Comparison of ENCODE assay signal across 12 cellular contexts in the genomic region with DNA sequence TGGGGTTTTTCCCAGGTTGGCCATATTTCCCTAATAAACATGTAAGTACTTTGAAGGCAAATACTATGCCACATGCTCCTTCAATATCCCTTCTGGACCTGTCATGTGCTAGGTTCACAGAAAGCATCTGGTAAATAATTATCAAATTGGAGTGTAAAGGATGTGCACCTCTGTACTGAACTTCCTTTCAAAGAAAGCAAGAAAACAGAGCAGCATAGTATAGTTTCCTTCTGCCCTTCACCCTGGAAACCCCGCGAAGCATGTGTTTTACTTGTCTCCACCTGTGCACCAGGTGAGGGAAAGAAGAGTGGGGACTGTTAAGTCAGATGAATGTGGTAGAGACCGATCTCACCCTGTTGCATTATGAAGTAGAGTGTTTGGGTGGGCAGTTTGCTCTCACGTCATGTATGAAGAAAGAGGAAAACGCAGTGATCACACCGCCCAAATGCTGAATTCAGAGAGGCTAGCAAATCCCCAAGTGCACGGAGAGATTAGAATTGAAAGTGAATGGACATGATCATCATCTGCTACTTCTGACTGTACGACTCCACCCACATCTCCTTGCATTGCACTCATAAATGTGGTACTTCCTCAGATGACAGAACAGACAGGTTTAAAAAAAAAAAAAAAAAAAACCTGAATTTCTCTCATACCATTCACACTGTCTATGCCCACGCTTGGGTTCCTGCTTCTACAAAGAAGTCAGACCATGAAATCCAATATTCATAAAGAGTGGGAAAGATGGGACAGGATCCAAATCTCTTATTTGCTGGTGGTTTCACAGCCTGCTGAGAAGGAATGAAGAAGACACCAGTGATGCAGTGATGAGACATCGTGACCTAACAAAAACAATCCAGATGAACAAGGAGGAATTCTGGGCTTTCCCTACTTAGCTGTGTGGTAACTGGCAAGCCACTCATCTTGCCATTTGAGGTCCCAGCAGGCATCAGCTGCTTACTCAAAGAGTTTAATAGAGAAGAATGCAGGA.
DNase-seq lines count a peak whose midpoint lies in the region; ATAC-seq and TF ChIP-seq lines count a peak whose summit lies in the region.
"Had no signal": no experiment of that assay in that cellular context is flagged by ENCODE, and none has a peak within 500 bp of the region (broad histone marks: within the 10 kb centered on the region; RNA-seq: fewer than 3 reads in every experiment).

No MANE protein-coding gene starts in this region.

- H3K9me3 Mint-ChIP-seq in MCF 10A (ENCODE audit: unreplicated experiment) (no peaks in the 10 kb centered on the region), mesothelial cell of epicardium (no peaks in the 10 kb centered on the region)
- H3K9me3 Mint-ChIP-seq in activated naive CD4-positive, alpha-beta T cell treated with anti-CD3 and anti-CD28 coated beads, Interleukin-2, amount 50 U/mL, for 72 hours, result no peaks in the 10 kb centered on the region

- H3K4me3 ChIP-seq in breast epithelium, result no peak overlapping the region
- H3K4me3 ChIP-seq: lower lobe of right lung had no signal

- H3K4me1 ChIP-seq in breast epithelium, result no peaks in the 10 kb centered on the region
- H3K4me1 ChIP-seq: lower lobe of right lung had no signal

- intact Hi-C loops in MCF 10A (cut with micrococcal nuclease), result no loop called here
- intact Hi-C loops in breast epithelium (cut with DNase I; ENCODE audit: low total_unique reads), result no loop called here

- H3K4me1 Mint-ChIP-seq in MCF 10A (ENCODE audit: insufficient read depth, unreplicated experiment), result peaks cover 6% of the 10 kb centered on the region
- no peaks in the 10 kb centered on the region for H3K4me1 Mint-ChIP-seq in mesothelial cell of epicardium

- H3K4me3 Mint-ChIP-seq in MCF 10A (ENCODE audit: unreplicated experiment) (no peak overlapping the region), mesothelial cell of epicardium (no peak overlapping the region)

- H3K27me3 Mint-ChIP-seq in MCF 10A (ENCODE audit: insufficient read depth, unreplicated experiment), result no peaks in the 10 kb centered on the region
- H3K27me3 Mint-ChIP-seq in mesothelial cell of epicardium (ENCODE audit: low read depth), result no peaks in the 10 kb centered on the region

- CTCF ChIA-PET in MCF 10A (lab: Yijun Ruan, JAX), result interaction anchor here (0.6 kb wide), 1 partner anchor 803 kb away, joined by 3 read pairs; no protein-coding TSS in a partner anchor

- no peak overlapping the region for H3K27ac Mint-ChIP-seq in MCF 10A (ENCODE audit: low read depth, unreplicated experiment)
- no peak overlapping the region for H3K27ac Mint-ChIP-seq in activated naive CD4-positive, alpha-beta T cell treated with anti-CD3 and anti-CD28 coated beads, Interleukin-2, amount 50 U/mL, for 72 hours
- no peak overlapping the region for H3K27ac Mint-ChIP-seq in mesothelial cell of epicardium

- TF ChIP-seq CTCF in MCF 10A (IDR thresholded peaks at IDR 0.05; ENCODE audit: unreplicated experiment) (no peak), breast epithelium (IDR thresholded peaks at IDR 0.05) (no peak), mesothelial cell of epicardium (IDR thresholded peaks at IDR 0.05; ENCODE audit: unreplicated experiment) (no peak)

- H3K36me3 Mint-ChIP-seq in MCF 10A (ENCODE audit: insufficient read depth, unreplicated experiment) (no peaks in the 10 kb centered on the region), mesothelial cell of epicardium (no peaks in the 10 kb centered on the region)
- no peaks in the 10 kb centered on the region for H3K36me3 Mint-ChIP-seq in activated naive CD4-positive, alpha-beta T cell treated with anti-CD3 and anti-CD28 coated beads, Interleukin-2, amount 50 U/mL, for 72 hours

- no peaks in the 10 kb centered on the region for H3K27me3 ChIP-seq in breast epithelium

- BruUV-seq in MCF 10A (replicated peaks; lab: Mats Ljungman, UMichigan), result no TSS peak

- ATAC-seq in HG03565 (IDR thresholded peaks at IDR 0.05; ENCODE audit: unreplicated experiment) (peak; percentile 60), HG02885 (IDR thresholded peaks at IDR 0.05; ENCODE audit: poor library complexity, unreplicated experiment) (no peak)
- ATAC-seq in activated naive CD4-positive, alpha-beta T cell treated with anti-CD3 and anti-CD28 coated beads, Interleukin-2, amount 50 U/mL, for 72 hours, result peak; percentile 87 to 88
- ATAC-seq: lower lobe of right lung had no signal

- H3K9me3 ChIP-seq in breast epithelium, result no peaks in the 10 kb centered on the region
- H3K9me3 ChIP-seq: lower lobe of right lung had no signal

- TF ChIP-seq POLR2A in breast epithelium (IDR thresholded peaks at IDR 0.05), result no peak

- H3K27ac ChIP-seq in breast epithelium, result no peak overlapping the region
- H3K27ac ChIP-seq: epithelial cell of prostate, lower lobe of right lung had no signal

- POLR2A ChIA-PET in MCF 10A (lab: Yijun Ruan, JAX), result no interaction called here

- H3K36me3 ChIP-seq in breast epithelium, result no peaks in the 10 kb centered on the region
- H3K36me3 ChIP-seq: lower lobe of right lung had no signal

- peak; percentile 11 for DNase-seq in MCF 10A (ENCODE audit: unreplicated experiment)
- no peak for DNase-seq in breast epithelium (ENCODE audit: low spot score in 2 of 2)
- DNase-seq in activated naive CD4-positive, alpha-beta T cell treated with anti-CD3 and anti-CD28 coated beads, Interleukin-2, amount 50 U/mL, for 72 hours (ENCODE audit: low spot score in 2 of 2), result no peak
- DNase-seq in DMS153 (lab: John Stamatoyannopoulos, UW), result no peak
- DNase-seq in mesothelial cell of epicardium (ENCODE audit: low spot score in 2 of 2, unreplicated experiment in 2 of 2), result no peak
- no peak for DNase-seq in NCI-H748 (lab: John Stamatoyannopoulos, UW; ENCODE audit: unreplicated experiment)
- DNase-seq: lower lobe of right lung; RPMI8226; stimulated activated CD4-positive, alpha-beta T cell treated with anti-CD3 and anti-CD28 coated beads, Interleukin-1b, Interleukin-23, amount 100 ng/mL, for 48 hours had no signal
